ENCODE assay signal across 8 cellular contexts in genomic region chr11:47766363-47767227, GRCh38. TPM values are rescaled to one million over a fixed set of nuclear protein-coding genes. Genes with fewer than 3 reads are reported as not detected.
DNase-seq lines count a peak whose midpoint lies in the region; ATAC-seq and TF ChIP-seq lines count a peak whose summit lies in the region.

No MANE protein-coding gene starts in this region.

- peaks cover 6% of the 10 kb centered on the region; the same call in 1 of the 2 replicates for H4K20me1 ChIP-seq in SU-DHL-6 (ENCODE audit: low read depth, low read length)

- WGBS in prostate gland: under 1% methylated on average over 59 of the region's 73 CpGs

- CTCF ChIA-PET in Calu3 (lab: Charles Lee): no interaction called here

- peak overlapping the region; percentile 78 for H3K27ac ChIP-seq in SU-DHL-6 (ENCODE audit: low read depth, low read length)
- peak overlapping the region; percentile 99 for H3K27ac ChIP-seq in prostate gland
- H3K27ac ChIP-seq in upper lobe of right lung: peak overlapping the region; percentile 99

- TSS peak; percentile 46 for BruUV-seq in Calu3 (replicated peaks; lab: Mats Ljungman, UMichigan)

- H3K27me3 ChIP-seq in SU-DHL-6 (ENCODE audit: low read length) (no peaks in the 10 kb centered on the region), adipocyte (replicated peaks; ENCODE audit: control insufficient read depth, insufficient read depth, low read length) (no peaks in the 10 kb centered on the region), prostate gland (replicated peaks; ENCODE audit: insufficient read depth) (no peaks in the 10 kb centered on the region), upper lobe of right lung (no peaks in the 10 kb centered on the region)

- H3F3A ChIP-seq in SU-DHL-6 (ENCODE audit: insufficient read depth): no peaks in the 10 kb centered on the region; the same call in 1 of the 2 replicates

- H3K36me3 ChIP-seq in SU-DHL-6 (ENCODE audit: low read length): peaks cover 9% of the 10 kb centered on the region
- H3K36me3 ChIP-seq in adipocyte (ENCODE audit: control insufficient read depth, insufficient read depth, low read length, severe bottlenecking): peaks cover 36% of the 10 kb centered on the region
- H3K36me3 ChIP-seq in prostate gland: peaks cover 0 to 7% of the 10 kb centered on the region in 2 donors
- peaks cover 34% of the 10 kb centered on the region for H3K36me3 ChIP-seq in upper lobe of right lung

- no peaks in the 10 kb centered on the region for H3K27me3 Mint-ChIP-seq in Calu3 (ENCODE audit: unreplicated experiment)

- peak; percentile 42 for TF ChIP-seq POLR2A in prostate gland (IDR thresholded peaks at IDR 0.05)

- DNase-seq in Calu3 (peak; percentile 48), HS-27A (ENCODE audit: low read depth) (peak; percentile 40), adipocyte (ENCODE audit: low read depth) (peak; percentile 82), left cardiac atrium (peak; percentile 74), prostate gland (ENCODE audit: low spot score) (peak; percentile 67), upper lobe of right lung (peak; percentile 82)

- H3K9ac ChIP-seq in SU-DHL-6 (ENCODE audit: low read length) (peak overlapping the region; percentile 92), adipocyte (ENCODE audit: low read length) (peak overlapping the region; percentile 99)

- H3K9me3 Mint-ChIP-seq in Calu3 (ENCODE audit: low read depth, unreplicated experiment): no peaks in the 10 kb centered on the region

- peaks cover 40% of the 10 kb centered on the region for H3K79me2 ChIP-seq in SU-DHL-6 (ENCODE audit: insufficient read depth, low read length)

- H3K9me3 ChIP-seq in SU-DHL-6 (ENCODE audit: insufficient read depth, low read length) (no peaks in the 10 kb centered on the region), adipocyte (ENCODE audit: control insufficient read depth, low read length) (no peaks in the 10 kb centered on the region), prostate gland (no peaks in the 10 kb centered on the region), upper lobe of right lung (no peaks in the 10 kb centered on the region)

- peak overlapping the region; percentile 77 for H3K4me3 Mint-ChIP-seq in Calu3 (ENCODE audit: low read depth, unreplicated experiment)

- peak overlapping the region; percentile 8 for H2AFZ ChIP-seq in SU-DHL-6 (ENCODE audit: low read depth, low read length, severe bottlenecking)

- ATAC-seq in GM19468 (IDR thresholded peaks at IDR 0.05; ENCODE audit: extremely low read depth, unreplicated experiment) (peak; percentile 3), left cardiac atrium (peak; percentile 50 to 59), upper lobe of right lung (peak; percentile 44)

- H3K4me3 ChIP-seq in SU-DHL-6 (ENCODE audit: insufficient read depth, low read length, poor library complexity, severe bottlenecking) (peak overlapping the region; percentile 75), adipocyte (ENCODE audit: low read length) (peak overlapping the region; percentile 97), prostate gland (peak overlapping the region; percentile 82 to 89), upper lobe of right lung (peak overlapping the region; percentile 95)

- intact Hi-C loops in Calu3 (cut with micrococcal nuclease; ENCODE audit: unreplicated experiment) (no loop called here), left cardiac atrium (cut with DNase I) (no loop called here), prostate gland (cut with DNase I) (loop anchor here (2.0 kb wide), 1 partner anchor 82 kb away; the partner anchor contains the start of gene NUP160), upper lobe of right lung (cut with DNase I) (no loop called here)

- no peaks in the 10 kb centered on the region for H3K9me2 ChIP-seq in SU-DHL-6 (replicated peaks; ENCODE audit: insufficient read depth, low read length)

- peak overlapping the region; percentile 62 for H3K27ac Mint-ChIP-seq in Calu3 (ENCODE audit: unreplicated experiment)

- H3K4me1 ChIP-seq in adipocyte (ENCODE audit: control insufficient read depth, insufficient read depth, low read length) (peaks cover 20% of the 10 kb centered on the region), prostate gland (replicated peaks) (no peaks in the 10 kb centered on the region), upper lobe of right lung (peaks cover 22% of the 10 kb centered on the region)

- H3K4me1 Mint-ChIP-seq in Calu3 (ENCODE audit: low read depth, unreplicated experiment): peaks cover 19% of the 10 kb centered on the region

- TF ChIP-seq CTCF in Calu3 (IDR thresholded peaks at IDR 0.05; ENCODE audit: unreplicated experiment): no peak
- TF ChIP-seq CTCF in SU-DHL-6 (IDR thresholded peaks at IDR 0.05; ENCODE audit: insufficient read depth, low read length, poor library complexity, severe bottlenecking): no peak
- no peak for TF ChIP-seq CTCF in prostate gland (IDR thresholded peaks at IDR 0.05)
- TF ChIP-seq CTCF in upper lobe of right lung (IDR thresholded peaks at IDR 0.05): no peak

- peak overlapping the region; percentile 73 for H3K4me2 ChIP-seq in SU-DHL-6 (ENCODE audit: low read depth, low read length, poor library complexity, severe bottlenecking)

- H3K36me3 Mint-ChIP-seq in Calu3 (ENCODE audit: insufficient read depth, unreplicated experiment): peaks cover 66% of the 10 kb centered on the region

RNA-seq across cellular contexts. Expression of gene FNBP4, which starts 0.5 kb away (rescaled TPM):
- 91.6 and 108 TPM in 2 replicates for total RNA-seq in Calu3 (2022)
- total RNA-seq in left cardiac atrium: 10 to 100 TPM; 30.6 to 50.1 TPM
- total RNA-seq in prostate gland: 100 to 1,000 TPM in 1 of 2 donors, 10 to 100 TPM in 1; 73.5 to 148 TPM
- 89.5 TPM for total RNA-seq in upper lobe of right lung

RNA-seq across cellular contexts. Expression of gene AGBL2, which starts 51.4 kb away (rescaled TPM):
- total RNA-seq in Calu3 (2022) (3.2 and 6.1 TPM in 2 replicates), left cardiac atrium (under 1 TPM in 1 of 2 donors, not detected in 1; 0.44 TPM), prostate gland (1 to 10 TPM; 3.6 to 4.4 TPM), upper lobe of right lung (0.96 TPM)

Comparison
In these comparisons a context has a peak if more than half of its experiments do, and no peak if none do; other contexts are left out.
1. Peak in every context shown above with its lines: DNase-seq, ATAC-seq, H3K4me3 ChIP-seq and H3K27ac ChIP-seq.
2. ATAC-seq: peak in every context shown above with its lines; median percentile 54 in left cardiac atrium; 44 in upper lobe of right lung; 3 in GM19468.